In the genomic region with DNA sequence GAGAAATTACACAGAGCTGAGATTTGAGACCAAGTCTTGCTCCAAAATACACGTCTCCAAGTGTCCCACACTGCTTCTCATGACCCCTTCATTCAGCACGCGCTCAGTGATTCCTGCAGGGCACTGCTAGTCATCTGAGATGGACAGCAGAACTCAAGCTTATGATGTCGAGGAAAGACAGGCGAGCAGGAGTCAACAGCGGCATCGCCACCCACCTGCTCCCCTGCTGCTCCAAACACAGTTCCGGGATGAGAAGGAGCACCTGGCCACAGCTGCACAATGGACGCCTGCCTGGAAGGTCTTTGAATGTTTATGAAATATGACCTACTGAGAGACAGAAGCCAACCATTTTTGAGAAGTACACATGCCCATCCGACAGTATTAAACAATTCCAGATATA, we compare ENCODE assay signal across 1 cellular context.
TF ChIP-seq lines count a peak whose summit lies in the region.

No MANE protein-coding gene starts in this region.

TF ChIP-seq in GM23338, 12 proteins besides CTCF, POLR2A, EP300 and RAD21 (continued from another document):
- TF ChIP-seq, protein P1, sequence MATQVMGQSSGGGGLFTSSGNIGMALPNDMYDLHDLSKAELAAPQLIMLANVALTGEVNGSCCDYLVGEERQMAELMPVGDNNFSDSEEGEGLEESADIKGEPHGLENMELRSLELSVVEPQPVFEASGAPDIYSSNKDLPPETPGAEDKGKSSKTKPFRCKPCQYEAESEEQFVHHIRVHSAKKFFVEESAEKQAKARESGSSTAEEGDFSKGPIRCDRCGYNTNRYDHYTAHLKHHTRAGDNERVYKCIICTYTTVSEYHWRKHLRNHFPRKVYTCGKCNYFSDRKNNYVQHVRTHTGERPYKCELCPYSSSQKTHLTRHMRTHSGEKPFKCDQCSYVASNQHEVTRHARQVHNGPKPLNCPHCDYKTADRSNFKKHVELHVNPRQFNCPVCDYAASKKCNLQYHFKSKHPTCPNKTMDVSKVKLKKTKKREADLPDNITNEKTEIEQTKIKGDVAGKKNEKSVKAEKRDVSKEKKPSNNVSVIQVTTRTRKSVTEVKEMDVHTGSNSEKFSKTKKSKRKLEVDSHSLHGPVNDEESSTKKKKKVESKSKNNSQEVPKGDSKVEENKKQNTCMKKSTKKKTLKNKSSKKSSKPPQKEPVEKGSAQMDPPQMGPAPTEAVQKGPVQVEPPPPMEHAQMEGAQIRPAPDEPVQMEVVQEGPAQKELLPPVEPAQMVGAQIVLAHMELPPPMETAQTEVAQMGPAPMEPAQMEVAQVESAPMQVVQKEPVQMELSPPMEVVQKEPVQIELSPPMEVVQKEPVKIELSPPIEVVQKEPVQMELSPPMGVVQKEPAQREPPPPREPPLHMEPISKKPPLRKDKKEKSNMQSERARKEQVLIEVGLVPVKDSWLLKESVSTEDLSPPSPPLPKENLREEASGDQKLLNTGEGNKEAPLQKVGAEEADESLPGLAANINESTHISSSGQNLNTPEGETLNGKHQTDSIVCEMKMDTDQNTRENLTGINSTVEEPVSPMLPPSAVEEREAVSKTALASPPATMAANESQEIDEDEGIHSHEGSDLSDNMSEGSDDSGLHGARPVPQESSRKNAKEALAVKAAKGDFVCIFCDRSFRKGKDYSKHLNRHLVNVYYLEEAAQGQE (IDR thresholded peaks at IDR 0.05; ENCODE audit: unreplicated experiment) = no peak
- TF ChIP-seq EZH2phosphoT487 (IDR thresholded peaks at IDR 0.05; ENCODE audit: unreplicated experiment) = no peak
- TF ChIP-seq ZNF331 (CRISPR knock-in tag; IDR thresholded peaks at IDR 0.05; ENCODE audit: low read depth) = no peak
- TF ChIP-seq JUNB (IDR thresholded peaks at IDR 0.05; ENCODE audit: unreplicated experiment) = no peak
- TF ChIP-seq ZNF114 (CRISPR knock-in tag; IDR thresholded peaks at IDR 0.05) = no peak
- TF ChIP-seq CREB1 (CRISPR knock-in tag; IDR thresholded peaks at IDR 0.05; ENCODE audit: low read depth) = no peak
- TF ChIP-seq NANOG (IDR thresholded peaks at IDR 0.05; ENCODE audit: borderline replicate concordance) = no peak
- no peak for TF ChIP-seq POLR2AphosphoS5 (IDR thresholded peaks at IDR 0.05; ENCODE audit: low read depth)
- TF ChIP-seq EZH2 (IDR thresholded peaks at IDR 0.05; ENCODE audit: low read depth, unreplicated experiment) = no peak
- no peak for TF ChIP-seq STAT1 (IDR thresholded peaks at IDR 0.05; ENCODE audit: unreplicated experiment)
